1 cellular context compared by ENCODE assay signal in genomic region chr17:8220783-8221662, GRCh38.
TF ChIP-seq lines count a peak whose summit lies in the region.

No MANE protein-coding gene starts in this region.

TF ChIP-seq in A549, 52 proteins besides CTCF, POLR2A, EP300 and RAD21 (continued from another document):
- no peak for TF ChIP-seq NPAS2 (CRISPR knock-in tag; IDR thresholded peaks at IDR 0.05; ENCODE audit: borderline replicate concordance)
- no peak for TF ChIP-seq POLR2AphosphoS2 (conservative IDR thresholded peaks at IDR 0.05; ENCODE audit: low read length)
- TF ChIP-seq, protein P1, sequence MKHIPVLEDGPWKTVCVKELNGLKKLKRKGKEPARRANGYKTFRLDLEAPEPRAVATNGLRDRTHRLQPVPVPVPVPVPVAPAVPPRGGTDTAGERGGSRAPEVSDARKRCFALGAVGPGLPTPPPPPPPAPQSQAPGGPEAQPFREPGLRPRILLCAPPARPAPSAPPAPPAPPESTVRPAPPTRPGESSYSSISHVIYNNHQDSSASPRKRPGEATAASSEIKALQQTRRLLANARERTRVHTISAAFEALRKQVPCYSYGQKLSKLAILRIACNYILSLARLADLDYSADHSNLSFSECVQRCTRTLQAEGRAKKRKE (CRISPR knock-in tag; IDR thresholded peaks at IDR 0.05; ENCODE audit: low read depth) = no peak
- TF ChIP-seq, protein P2, sequence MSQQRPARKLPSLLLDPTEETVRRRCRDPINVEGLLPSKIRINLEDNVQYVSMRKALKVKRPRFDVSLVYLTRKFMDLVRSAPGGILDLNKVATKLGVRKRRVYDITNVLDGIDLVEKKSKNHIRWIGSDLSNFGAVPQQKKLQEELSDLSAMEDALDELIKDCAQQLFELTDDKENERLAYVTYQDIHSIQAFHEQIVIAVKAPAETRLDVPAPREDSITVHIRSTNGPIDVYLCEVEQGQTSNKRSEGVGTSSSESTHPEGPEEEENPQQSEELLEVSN (IDR thresholded peaks at IDR 0.05; ENCODE audit: borderline replicate concordance, low read depth) = no peak; the same call in 1 of the 2 replicates
- 0 out of 2 replicates have a peak, but pooled peaks have one; percentile 38 for TF ChIP-seq HOXB13 (CRISPR knock-in tag; IDR thresholded peaks at IDR 0.05; ENCODE audit: low read depth)
- TF ChIP-seq, protein P3, sequence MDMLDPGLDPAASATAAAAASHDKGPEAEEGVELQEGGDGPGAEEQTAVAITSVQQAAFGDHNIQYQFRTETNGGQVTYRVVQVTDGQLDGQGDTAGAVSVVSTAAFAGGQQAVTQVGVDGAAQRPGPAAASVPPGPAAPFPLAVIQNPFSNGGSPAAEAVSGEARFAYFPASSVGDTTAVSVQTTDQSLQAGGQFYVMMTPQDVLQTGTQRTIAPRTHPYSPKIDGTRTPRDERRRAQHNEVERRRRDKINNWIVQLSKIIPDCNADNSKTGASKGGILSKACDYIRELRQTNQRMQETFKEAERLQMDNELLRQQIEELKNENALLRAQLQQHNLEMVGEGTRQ (IDR thresholded peaks at IDR 0.05) = peak; percentile 33
- no peak for TF ChIP-seq NR3C1 (IDR thresholded peaks at IDR 0.05)
- no peak for TF ChIP-seq EHMT2 (IDR thresholded peaks at IDR 0.05; ENCODE audit: low read depth)
- no peak for TF ChIP-seq HOXA7 (CRISPR knock-in tag; IDR thresholded peaks at IDR 0.05)
- no peak for TF ChIP-seq TP53 (CRISPR knock-in tag; IDR thresholded peaks at IDR 0.05)
- TF ChIP-seq CHD4 (IDR thresholded peaks at IDR 0.05; ENCODE audit: borderline replicate concordance) = no peak; the same call in 1 of the 2 replicates
- no peak for TF ChIP-seq FOSL2 (IDR thresholded peaks at IDR 0.05)
- peak; percentile 87 for TF ChIP-seq FOSL2 (CRISPR knock-in tag; IDR thresholded peaks at IDR 0.05)
- TF ChIP-seq MAZ (IDR thresholded peaks at IDR 0.05; ENCODE audit: borderline replicate concordance, low read depth, low read length) = peak; percentile 59; the same call in 1 of the 2 replicates
- peak; percentile 56; the same call in 1 of the 2 replicates for TF ChIP-seq GATA3 (IDR thresholded peaks at IDR 0.05; ENCODE audit: borderline replicate concordance)
- TF ChIP-seq MYC (IDR thresholded peaks at IDR 0.05; ENCODE audit: borderline replicate concordance, low read length) = peak; percentile 85
- TF ChIP-seq, protein P4, sequence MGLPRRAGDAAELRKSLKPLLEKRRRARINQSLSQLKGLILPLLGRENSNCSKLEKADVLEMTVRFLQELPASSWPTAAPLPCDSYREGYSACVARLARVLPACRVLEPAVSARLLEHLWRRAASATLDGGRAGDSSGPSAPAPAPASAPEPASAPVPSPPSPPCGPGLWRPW (IDR thresholded peaks at IDR 0.05) = no peak
- TF ChIP-seq MAFK (IDR thresholded peaks at IDR 0.05; ENCODE audit: partially characterized antibody) = peak; percentile 82
- TF ChIP-seq REST (IDR thresholded peaks at IDR 0.05) = no peak
- TF ChIP-seq CHD2 (IDR thresholded peaks at IDR 0.05; ENCODE audit: low read length, partially characterized antibody) = no peak
- TF ChIP-seq PHF8 (IDR thresholded peaks at IDR 0.05; ENCODE audit: borderline replicate concordance, low read depth) = peak; percentile 6; the same call in 1 of the 2 replicates
- TF ChIP-seq KDM1A (IDR thresholded peaks at IDR 0.05; ENCODE audit: low read depth) = no peak
- TF ChIP-seq FOXS1 (CRISPR knock-in tag; IDR thresholded peaks at IDR 0.05) = no peak
- TF ChIP-seq JUNB (IDR thresholded peaks at IDR 0.05) = no peak
- no peak for TF ChIP-seq ZFP36 (IDR thresholded peaks at IDR 0.05; ENCODE audit: borderline replicate concordance, partially characterized antibody)
- TF ChIP-seq ZC3H11A (IDR thresholded peaks at IDR 0.05) = no peak
- TF ChIP-seq BHLHE40 (IDR thresholded peaks at IDR 0.05; ENCODE audit: low read depth, low read length) = no peak
- peak; percentile 38; the same call in 2 of the 3 replicates for TF ChIP-seq SMC3 (IDR thresholded peaks at IDR 0.05)
- peak; percentile 65; the same call in 1 of the 2 replicates for TF ChIP-seq RCOR1 (IDR thresholded peaks at IDR 0.05; ENCODE audit: low read depth, low read length)
- 0 out of 2 replicates have a peak, but pooled peaks have one; percentile 17 for TF ChIP-seq NFE2L2 (conservative IDR thresholded peaks at IDR 0.05; ENCODE audit: low read length)
- TF ChIP-seq, protein P5, sequence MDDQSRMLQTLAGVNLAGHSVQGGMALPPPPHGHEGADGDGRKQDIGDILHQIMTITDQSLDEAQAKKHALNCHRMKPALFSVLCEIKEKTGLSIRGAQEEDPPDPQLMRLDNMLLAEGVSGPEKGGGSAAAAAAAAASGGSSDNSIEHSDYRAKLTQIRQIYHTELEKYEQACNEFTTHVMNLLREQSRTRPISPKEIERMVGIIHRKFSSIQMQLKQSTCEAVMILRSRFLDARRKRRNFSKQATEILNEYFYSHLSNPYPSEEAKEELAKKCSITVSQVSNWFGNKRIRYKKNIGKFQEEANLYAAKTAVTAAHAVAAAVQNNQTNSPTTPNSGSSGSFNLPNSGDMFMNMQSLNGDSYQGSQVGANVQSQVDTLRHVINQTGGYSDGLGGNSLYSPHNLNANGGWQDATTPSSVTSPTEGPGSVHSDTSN (IDR thresholded peaks at IDR 0.05) = peak; percentile 38; the same call in 1 of the 2 replicates
- TF ChIP-seq JUN (IDR thresholded peaks at IDR 0.05) = peak; percentile 44 to 59; a peak in 3 of 5 replicates
- TF ChIP-seq, protein P6, sequence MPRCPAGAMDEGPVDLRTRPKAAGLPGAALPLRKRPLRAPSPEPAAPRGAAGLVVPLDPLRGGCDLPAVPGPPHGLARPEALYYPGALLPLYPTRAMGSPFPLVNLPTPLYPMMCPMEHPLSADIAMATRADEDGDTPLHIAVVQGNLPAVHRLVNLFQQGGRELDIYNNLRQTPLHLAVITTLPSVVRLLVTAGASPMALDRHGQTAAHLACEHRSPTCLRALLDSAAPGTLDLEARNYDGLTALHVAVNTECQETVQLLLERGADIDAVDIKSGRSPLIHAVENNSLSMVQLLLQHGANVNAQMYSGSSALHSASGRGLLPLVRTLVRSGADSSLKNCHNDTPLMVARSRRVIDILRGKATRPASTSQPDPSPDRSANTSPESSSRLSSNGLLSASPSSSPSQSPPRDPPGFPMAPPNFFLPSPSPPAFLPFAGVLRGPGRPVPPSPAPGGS (IDR thresholded peaks at IDR 0.05) = no peak
- peak; percentile 13; the same call in 1 of the 2 replicates for TF ChIP-seq RARB (CRISPR knock-in tag; IDR thresholded peaks at IDR 0.05)
- no peak for TF ChIP-seq HDAC2 (IDR thresholded peaks at IDR 0.05)
- no peak for TF ChIP-seq KDM5A (IDR thresholded peaks at IDR 0.05)
- TF ChIP-seq ESRRA (IDR thresholded peaks at IDR 0.05; ENCODE audit: borderline replicate concordance, low read length) = peak; percentile 94
- TF ChIP-seq FOSB (CRISPR knock-in tag; IDR thresholded peaks at IDR 0.05) = no peak
- TF ChIP-seq CBX8 (IDR thresholded peaks at IDR 0.05) = no peak
